9 cellular contexts compared by ENCODE assay signal in genomic region chr2:66577331-66578041, GRCh38.
DNase-seq lines count a peak whose midpoint lies in the region; ATAC-seq and TF ChIP-seq lines count a peak whose summit lies in the region.
"Had no signal": no experiment of that assay in that cellular context is flagged by ENCODE, and none has a peak within 500 bp of the region (broad histone marks: within the 10 kb centered on the region; RNA-seq: fewer than 3 reads in every experiment).

No MANE protein-coding gene starts in this region.

- no peaks in the 10 kb centered on the region for H3K9me2 ChIP-seq in PC-9 (ENCODE audit: insufficient read depth)

- peaks cover 28% of the 10 kb centered on the region for H3K4me1 Mint-ChIP-seq in osteocyte (ENCODE audit: unreplicated experiment)
- peaks cover 4% of the 10 kb centered on the region for H3K4me1 Mint-ChIP-seq in activated CD8-positive, alpha-beta T cell treated with anti-CD3 and anti-CD28 coated beads, Interleukin-2, amount 10 ng/mL, durations not matched to agents 7 days and 5 days (ENCODE audit: low read depth)

- DNase-seq in AG09309 (ENCODE audit: low read depth), result no peak
- peak in 1 of 2 experiments; percentile 22 for DNase-seq in PC-9
- peak; percentile 62 for DNase-seq in fibroblast of the aortic adventitia (ENCODE audit: low read depth)
- DNase-seq in osteocyte (ENCODE audit: extremely low spot score, unreplicated experiment), result no peak
- DNase-seq in activated CD8-positive, alpha-beta T cell treated with anti-CD3 and anti-CD28 coated beads, Interleukin-2, amount 10 ng/mL, durations not matched to agents 7 days and 5 days, result no peak
- no peak for DNase-seq in medulla oblongata (ENCODE audit: extremely low spot score)

- H3K4me3 ChIP-seq in AG09309 (ENCODE audit: control insufficient read depth, low read depth, low read length) (peak overlapping the region; percentile 63), PC-9 (peak overlapping the region; percentile 82), fibroblast of the aortic adventitia (ENCODE audit: low read depth, low read length) (peak overlapping the region; percentile 59)

- H3K27ac ChIP-seq in PC-9, result no peak overlapping the region
- H3K27ac ChIP-seq: VCaP had no signal

- peaks cover 27% of the 10 kb centered on the region; the same call in 1 of the 2 replicates for H3K27me3 ChIP-seq in PC-9 (ENCODE audit: insufficient read depth, low read depth)

- H2AFZ ChIP-seq in PC-9, result peak overlapping the region; percentile 93

- ATAC-seq in activated CD8-positive, alpha-beta T cell treated with anti-CD3 and anti-CD28 coated beads, Interleukin-2, amount 10 ng/mL, durations not matched to agents 7 days and 5 days, result no peak
- no peak for ATAC-seq in GM19351 (IDR thresholded peaks at IDR 0.05; ENCODE audit: unreplicated experiment)
- ATAC-seq in HG03108 (IDR thresholded peaks at IDR 0.05; ENCODE audit: unreplicated experiment), result no peak

- no peaks in the 10 kb centered on the region for H3K79me2 ChIP-seq in PC-9 (ENCODE audit: low read depth)

- no peaks in the 10 kb centered on the region for H3K9me3 Mint-ChIP-seq in osteocyte (ENCODE audit: unreplicated experiment)
- no peaks in the 10 kb centered on the region for H3K9me3 Mint-ChIP-seq in activated CD8-positive, alpha-beta T cell treated with anti-CD3 and anti-CD28 coated beads, Interleukin-2, amount 10 ng/mL, durations not matched to agents 7 days and 5 days (ENCODE audit: insufficient read depth)

- H3K27ac Mint-ChIP-seq in osteocyte (ENCODE audit: unreplicated experiment), result no peak overlapping the region
- H3K27ac Mint-ChIP-seq in activated CD8-positive, alpha-beta T cell treated with anti-CD3 and anti-CD28 coated beads, Interleukin-2, amount 10 ng/mL, durations not matched to agents 7 days and 5 days, result no peak overlapping the region

- H3K9me3 ChIP-seq in PC-9 (ENCODE audit: insufficient read depth, low read depth), result no peaks in the 10 kb centered on the region

- TF ChIP-seq CTCF in AG09309 (IDR thresholded peaks at IDR 0.05; ENCODE audit: control insufficient read depth, insufficient read depth, low read depth, low read length, missing control alignments), result no peak
- no peak for TF ChIP-seq CTCF in PC-9 (conservative IDR thresholded peaks at IDR 0.05)
- no peak for TF ChIP-seq CTCF in fibroblast of the aortic adventitia (IDR thresholded peaks at IDR 0.05; ENCODE audit: insufficient read depth, low read length)
- TF ChIP-seq CTCF in osteocyte (IDR thresholded peaks at IDR 0.05), result no peak

- no peaks in the 10 kb centered on the region for H3F3A ChIP-seq in PC-9 (ENCODE audit: insufficient read depth, low read depth)

- H3K4me1 ChIP-seq in PC-9 (replicated peaks; ENCODE audit: insufficient read depth), result 0 out of 2 replicates have a peak, but pooled peaks cover 19% of the 10 kb centered on the region

- CTCF ChIA-PET in PC-9 (lab: Charles Lee), result interaction anchor here (0.9 to 1.1 kb wide), 2 partner anchors 10 to 149 kb away, joined by 4 to 5 read pairs; no protein-coding TSS in a partner anchor
- CTCF ChIA-PET in activated CD8-positive, alpha-beta T cell treated with anti-CD3 and anti-CD28 coated beads, Interleukin-2, amount 10 ng/mL, durations not matched to agents 7 days and 5 days (lab: Charles Lee), result no interaction called here

- intact Hi-C loops in PC-9 (cut with micrococcal nuclease; ENCODE audit: unreplicated experiment), result loop anchor here (5.0 to 10.0 kb wide), 2 partner anchors 897 to 1265 kb away; no protein-coding TSS in a partner anchor

- H3K4me3 Mint-ChIP-seq in osteocyte (ENCODE audit: unreplicated experiment), result peak overlapping the region; percentile 62
- H3K4me3 Mint-ChIP-seq in activated CD8-positive, alpha-beta T cell treated with anti-CD3 and anti-CD28 coated beads, Interleukin-2, amount 10 ng/mL, durations not matched to agents 7 days and 5 days, result no peak overlapping the region

- no peaks in the 10 kb centered on the region for H4K20me1 ChIP-seq in PC-9 (ENCODE audit: insufficient read depth)

- H3K36me3 ChIP-seq in PC-9 (ENCODE audit: low read depth), result no peaks in the 10 kb centered on the region

- POLR2A ChIA-PET in PC-9 (lab: Charles Lee; ENCODE audit: unreplicated experiment), result no interaction called here
- POLR2A ChIA-PET in activated CD8-positive, alpha-beta T cell treated with anti-CD3 and anti-CD28 coated beads, Interleukin-2, amount 10 ng/mL, durations not matched to agents 7 days and 5 days (lab: Charles Lee), result no interaction called here

- H3K36me3 Mint-ChIP-seq in osteocyte (ENCODE audit: unreplicated experiment), result no peaks in the 10 kb centered on the region
- H3K36me3 Mint-ChIP-seq in activated CD8-positive, alpha-beta T cell treated with anti-CD3 and anti-CD28 coated beads, Interleukin-2, amount 10 ng/mL, durations not matched to agents 7 days and 5 days (ENCODE audit: low read depth), result no peaks in the 10 kb centered on the region

- no TSS peak for BruUV-seq in PC-9 (replicated peaks; lab: Mats Ljungman, UMichigan)

- peak overlapping the region; percentile 100 for H3K4me2 ChIP-seq in PC-9

- H3K27me3 Mint-ChIP-seq in osteocyte (ENCODE audit: unreplicated experiment), result peaks cover 68% of the 10 kb centered on the region
- peaks cover 51% of the 10 kb centered on the region for H3K27me3 Mint-ChIP-seq in activated CD8-positive, alpha-beta T cell treated with anti-CD3 and anti-CD28 coated beads, Interleukin-2, amount 10 ng/mL, durations not matched to agents 7 days and 5 days (ENCODE audit: low read depth)
